ENCODE assay signal across 8 cellular contexts in the genomic region with DNA sequence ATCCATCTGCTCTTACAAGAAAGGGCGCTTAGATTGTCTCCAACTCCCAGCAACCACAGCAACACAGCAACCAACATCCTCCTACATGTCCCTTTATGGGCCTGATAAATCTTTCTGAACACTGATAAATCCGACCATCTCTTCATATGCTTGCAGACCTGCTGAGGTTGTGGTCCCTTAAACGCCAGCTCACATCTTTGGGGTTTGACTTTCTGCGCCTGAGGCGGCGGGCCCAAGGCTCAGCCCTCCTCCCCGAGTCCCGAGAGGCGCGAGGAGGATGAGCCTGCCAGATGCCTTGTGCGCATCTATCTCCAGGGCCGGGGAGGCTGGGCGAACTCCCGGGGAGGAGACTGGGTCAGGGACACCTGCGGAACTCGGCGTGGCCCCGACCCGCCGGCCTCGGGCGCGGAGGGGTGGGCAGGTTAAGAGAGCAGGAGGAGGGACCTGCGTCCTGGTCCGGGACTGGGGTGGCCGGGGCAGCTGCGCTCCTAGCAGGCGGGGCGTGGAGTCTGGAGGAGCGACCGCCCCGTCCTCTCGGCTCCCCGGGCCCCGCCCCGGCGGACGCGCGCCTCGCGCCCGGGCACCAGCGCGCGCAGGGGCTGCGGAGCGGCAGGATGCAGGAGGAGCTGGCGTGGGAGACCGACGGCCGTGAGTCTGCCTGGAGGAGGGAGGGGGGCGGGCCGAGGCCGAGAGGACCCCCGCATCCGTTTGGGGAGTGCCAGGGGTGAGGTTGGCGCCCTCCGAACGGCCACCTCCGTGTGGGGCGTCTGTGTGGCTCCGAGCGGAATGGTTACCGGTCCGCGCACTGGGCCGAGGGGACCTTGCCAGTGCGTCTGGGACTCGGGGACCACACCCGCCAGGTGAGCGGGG. TPM values are rescaled to one million over a fixed set of nuclear protein-coding genes. Genes with fewer than 3 reads are reported as not detected.
DNase-seq lines count a peak whose midpoint lies in the region; ATAC-seq and TF ChIP-seq lines count a peak whose summit lies in the region.

A gene (plus strand): TSS at position 586 of the 870 bp plus-strand sequence. CDS start 29 bp downstream, at position 615.

- H3K27me3 ChIP-seq in HUES64 (ENCODE audit: insufficient read depth, low read length) (peaks cover 30% of the 10 kb centered on the region), SJCRH30 (no peaks in the 10 kb centered on the region)

- H3K9ac ChIP-seq in HUES64 (ENCODE audit: low read depth, low read length): peak within 1 kb of the TSS; percentile 53

- POLR2A ChIA-PET in AG04449 (lab: Yijun Ruan, JAX): interaction anchor here (1.0 to 1.7 kb wide), 2 partner anchors 18 to 70 kb away, joined by 4 to 7 read pairs; no protein-coding TSS in a partner anchor

- ATAC-seq in GM18511 (IDR thresholded peaks at IDR 0.05; ENCODE audit: unreplicated experiment) (peak; percentile 74), GM21576 (IDR thresholded peaks at IDR 0.05; ENCODE audit: unreplicated experiment) (no peak)

- 4% methylated on average over 72 of the region's 72 CpGs for WGBS in HUES64

- CTCF ChIA-PET in AG04449 (lab: Yijun Ruan, JAX): interaction anchor here (1.3 to 2.4 kb wide), 3 partner anchors 76 to 184 kb away, joined by 4 to 8 read pairs (median 5); no protein-coding TSS in a partner anchor

- no peak for TF ChIP-seq CTCF in AG04449 (IDR thresholded peaks at IDR 0.05; ENCODE audit: insufficient read depth, low read length, missing control alignments)

- H3K4me1 ChIP-seq in HUES64 (ENCODE audit: insufficient read depth, low read length) (0 out of 2 replicates have a peak, but pooled peaks cover 4% of the 10 kb centered on the region), SJCRH30 (peaks cover 24% of the 10 kb centered on the region)

- no peak within 1 kb of the TSS for H3K27ac ChIP-seq in HUES64 (ENCODE audit: low read depth, low read length)
- H3K27ac ChIP-seq in SJCRH30: peak within 1 kb of the TSS; percentile 5; the same call in 1 of the 2 replicates
- peak within 1 kb of the TSS in 3 of 21 experiments; percentile 1 to 62 (median 31) for H3K27ac ChIP-seq in skin epidermis

- in situ Hi-C loops in T47D (cut with HindIII; ENCODE audit: low pct_unique_long_range_greater_than_20kb, low sequenced_read_pairs): no loop called here

- H3K4me3 ChIP-seq in AG04449 (ENCODE audit: low read depth, low read length) (peak within 1 kb of the TSS; percentile 66), HUES64 (ENCODE audit: low read length) (peak within 1 kb of the TSS; percentile 76), SJCRH30 (peak within 1 kb of the TSS; percentile 80), skin epidermis (peak within 1 kb of the TSS; percentile 32 to 57 (median 41))

- DNase-seq in AG04449 (ENCODE audit: low read depth, low spot score) (no peak), SJCRH30 (peak; percentile 82 to 84), T47D (ENCODE audit: low read depth in 1 of 2, low spot score in 1 of 2) (peak; percentile 49 to 70), inferior parietal cortex (ENCODE audit: extremely low spot score) (peak; percentile 38)

- H3K9me3 ChIP-seq in HUES64 (ENCODE audit: insufficient read depth, low read depth, low read length) (peaks cover 4% of the 10 kb centered on the region), SJCRH30 (replicated peaks) (no peaks in the 10 kb centered on the region)

- no peaks in the 10 kb centered on the region for H3K36me3 ChIP-seq in HUES64 (ENCODE audit: insufficient read depth, low read length)
- H3K36me3 ChIP-seq in SJCRH30: no peaks in the 10 kb centered on the region

RNA-seq across cellular contexts. Expression of the gene that starts here (rescaled TPM):
- polyA plus RNA-seq in HUES64 (2013, experiment 1 of 2): 2.5 TPM
- polyA plus RNA-seq in HUES64 (2013, experiment 2 of 2): 2.7 TPM
- total RNA-seq in SJCRH30 (2014; rRNA removed; shearing (Covaris generic)): 5.0 and 5.6 TPM in 2 replicates
